In genomic region chr12:57454566-57455373, GRCh38 we compare ENCODE assay signal across 9 cellular contexts. TPM values are rescaled to one million over a fixed set of nuclear protein-coding genes. Genes with fewer than 3 reads are reported as not detected.
DNase-seq lines count a peak whose midpoint lies in the region; ATAC-seq and TF ChIP-seq lines count a peak whose summit lies in the region.
"Had no signal": no experiment of that assay in that cellular context is flagged by ENCODE, and none has a peak within 500 bp of the region (broad histone marks: within the 10 kb centered on the region; RNA-seq: fewer than 3 reads in every experiment).

Gene INHBE (plus strand): TSS chr12:57455307. CDS start chr12:57455537, 230 bp downstream.

- ATAC-seq in upper lobe of right lung, result no peak

- no peaks in the 10 kb centered on the region for H3K36me3 ChIP-seq in upper lobe of right lung

- DNase-seq in DMS53 (lab: John Stamatoyannopoulos, UW) (peak; percentile 69), left kidney (ENCODE audit: low read depth, low spot score) (peak; percentile 87), NCI-H2081 (lab: John Stamatoyannopoulos, UW) (no peak), upper lobe of right lung (no peak), amniotic stem cell (lab: John Stamatoyannopoulos, UW) (no peak)
- no peak for DNase-seq in effector CD8-positive, alpha-beta T cell (lab: John Stamatoyannopoulos, UW)

- no peak; the same call in 1 of the 2 replicates for TF ChIP-seq EP300 in Ishikawa (IDR thresholded peaks at IDR 0.05; ENCODE audit: borderline replicate concordance)

- TF ChIP-seq CTCF in WI38 (IDR thresholded peaks at IDR 0.05; ENCODE audit: low read depth, low read length) (no peak), upper lobe of right lung (IDR thresholded peaks at IDR 0.05) (no peak)

- no peaks in the 10 kb centered on the region for H3K27me3 ChIP-seq in upper lobe of right lung

- H3K27ac ChIP-seq in upper lobe of right lung, result no peak within 1 kb of the TSS

- TF ChIP-seq RAD21 in Ishikawa (IDR thresholded peaks at IDR 0.05; ENCODE audit: low read depth), result no peak

- peak within 1 kb of the TSS; percentile 22; the same call in 1 of the 2 replicates for H3K4me3 ChIP-seq in WI38 (ENCODE audit: low read depth, low read length)
- H3K4me3 ChIP-seq in upper lobe of right lung, result no peak within 1 kb of the TSS

- intact Hi-C loops in upper lobe of right lung (cut with DNase I), result loop anchor here (5.0 to 10.0 kb wide), 2 partner anchors 147 to 190 kb away; no protein-coding TSS in a partner anchor

- H3K4me1 ChIP-seq in upper lobe of right lung, result peaks cover 6% of the 10 kb centered on the region

- H3K9me3 ChIP-seq in upper lobe of right lung, result no peaks in the 10 kb centered on the region

TF ChIP-seq in Ishikawa, 13 proteins besides CTCF, POLR2A, EP300 and RAD21:
- peak; percentile 92 for TF ChIP-seq CEBPB (IDR thresholded peaks at IDR 0.05)
- peak; percentile 33 for TF ChIP-seq NFIC (IDR thresholded peaks at IDR 0.05)
- TF ChIP-seq EGR1 (IDR thresholded peaks at IDR 0.05), result no peak
- TF ChIP-seq REST (IDR thresholded peaks at IDR 0.05; ENCODE audit: low read depth), result no peak
- peak; percentile 82 for TF ChIP-seq MAX (IDR thresholded peaks at IDR 0.05)
- 0 out of 2 replicates have a peak, but pooled peaks have one; percentile 17 for TF ChIP-seq YY1 (IDR thresholded peaks at IDR 0.05; ENCODE audit: low read depth)
- TF ChIP-seq USF1 (IDR thresholded peaks at IDR 0.05), result no peak
- TF ChIP-seq TEAD4 (IDR thresholded peaks at IDR 0.05), result no peak
- no peak for TF ChIP-seq FOXM1 (IDR thresholded peaks at IDR 0.05; ENCODE audit: borderline replicate concordance, low read depth)
- TF ChIP-seq TCF12 (IDR thresholded peaks at IDR 0.05; ENCODE audit: low read depth), result peak; percentile 80; the same call in 1 of the 2 replicates
- TF ChIP-seq CREB1 (IDR thresholded peaks at IDR 0.05; ENCODE audit: low read depth), result no peak
- TF ChIP-seq ZBTB7A (IDR thresholded peaks at IDR 0.05; ENCODE audit: low read depth), result no peak; the same call in 1 of the 2 replicates
- TF ChIP-seq TAF1 (IDR thresholded peaks at IDR 0.05; ENCODE audit: low read depth), result no peak

RNA-seq across cellular contexts. Expression of gene INHBE, which starts in this region (rescaled TPM):
- not detected for total RNA-seq in upper lobe of right lung
- total RNA-seq: T-helper 1 cell treated with Interleukin-12 subunit alpha and Interleukin-12 subunit beta and Interleukin-4 antibody, amounts not matched to agents 30 ng/mL and 1 ng/mL, for 36 hours had no signal

Comparison
In these comparisons a context has a peak if more than half of its experiments do, and no peak if none do; other contexts are left out.
1. DNase-seq: peak in DMS53 (single experiment) and left kidney (single experiment); none in effector CD8-positive, alpha-beta T cell (single experiment), NCI-H2081 (0 of 2), upper lobe of right lung (single experiment) and amniotic stem cell (single experiment).